In genomic region chr2:69694894-69695849, GRCh38 we compare ENCODE assay signal across 10 cellular contexts. TPM values are rescaled to one million over a fixed set of nuclear protein-coding genes. Genes with fewer than 3 reads are reported as not detected.
DNase-seq lines count a peak whose midpoint lies in the region; ATAC-seq and TF ChIP-seq lines count a peak whose summit lies in the region.
"Had no signal": no experiment of that assay in that cellular context is flagged by ENCODE, and none has a peak within 500 bp of the region (broad histone marks: within the 10 kb centered on the region; RNA-seq: fewer than 3 reads in every experiment).

No MANE protein-coding gene starts in this region.

- H3K4me3 ChIP-seq in HEK293 (ENCODE audit: low read depth, low read length), result no peak overlapping the region

- no peaks in the 10 kb centered on the region for H3K9me3 Mint-ChIP-seq in naive thymus-derived CD8-positive, alpha-beta T cell

- TF ChIP-seq CTCF in HEK293 (tag by site-specific recombination; IDR thresholded peaks at IDR 0.05), result no peak

- no peak overlapping the region for H3K27ac ChIP-seq in HEK293 (ENCODE audit: extremely low read depth, low read depth, low read length)

- no peaks in the 10 kb centered on the region for H3K9me3 ChIP-seq in HEK293 (ENCODE audit: control insufficient read depth, insufficient read depth, low read depth, low read length)

- ATAC-seq in naive thymus-derived CD8-positive, alpha-beta T cell, result no peak

- DNase-seq in AML-193 (lab: John Stamatoyannopoulos, UW) (peak; percentile 2 to 17), amniotic epithelial cell (ENCODE audit: low read depth) (peak; percentile 96), NAMALWA (ENCODE audit: low spot score) (no peak), DMS114 treated with DMSO at 0.1 percent for 48 hours (lab: John Stamatoyannopoulos, UW; ENCODE audit: unreplicated experiment) (no peak), 8988T (no peak)
- no peak for DNase-seq in naive thymus-derived CD8-positive, alpha-beta T cell
- no peak for DNase-seq in stimulated activated CD4-positive, alpha-beta T cell treated with anti-CD3 and anti-CD28 coated beads, Interleukin-4, amount 100 ng/mL, for 1 hour
- DNase-seq: NCI-H1694 treated with DMSO at 0.1 percent for 48 hours, posterior cingulate gyrus had no signal

- peaks cover 7% of the 10 kb centered on the region for H3K4me1 ChIP-seq in HEK293 (ENCODE audit: control insufficient read depth, insufficient read depth, low read length)

- no peaks in the 10 kb centered on the region for H3K36me3 ChIP-seq in HEK293 (ENCODE audit: control insufficient read depth in 2 of 2, insufficient read depth in 1 of 2, low read length in 2 of 2)

- CTCF ChIA-PET in HEK293 (lab: Yijun Ruan, JAX), result interaction anchor here (0.6 kb wide), 1 partner anchor 7 kb away, joined by 3 read pairs; no protein-coding TSS in a partner anchor

- H3K27me3 Mint-ChIP-seq in naive thymus-derived CD8-positive, alpha-beta T cell, result no peaks in the 10 kb centered on the region

- H3K4me1 Mint-ChIP-seq in naive thymus-derived CD8-positive, alpha-beta T cell, result peaks cover 54 to 95% (median 92%) of the 10 kb centered on the region in 4 donors

- peak overlapping the region; percentile 71 to 98 (median 88) for H3K27ac Mint-ChIP-seq in naive thymus-derived CD8-positive, alpha-beta T cell

- H3K36me3 Mint-ChIP-seq in naive thymus-derived CD8-positive, alpha-beta T cell, result no peaks in the 10 kb centered on the region

- peak overlapping the region in 9 of 10 donors; percentile 39 to 72 (median 55) for H3K4me3 Mint-ChIP-seq in naive thymus-derived CD8-positive, alpha-beta T cell

- POLR2A ChIA-PET in HEK293 (lab: Yijun Ruan, JAX), result no interaction called here
- POLR2A ChIA-PET in naive thymus-derived CD8-positive, alpha-beta T cell (lab: Charles Lee), result interaction anchor here (0.6 to 8.6 kb wide), 6 partner anchors 11 to 99 kb away, joined by 3 to 214 read pairs (median 26); partner anchors contain the start of gene AAK1

TF ChIP-seq in HEK293, 187 proteins besides CTCF, POLR2A, EP300 and RAD21:
- TF ChIP-seq ZIC2 (tag by site-specific recombination; IDR thresholded peaks at IDR 0.05), result 0 out of 2 replicates have a peak, but pooled peaks have one; percentile 20
- TF ChIP-seq ZNF629 (tag by site-specific recombination; IDR thresholded peaks at IDR 0.05), result no peak
- TF ChIP-seq ZNF274 (IDR thresholded peaks at IDR 0.05; ENCODE audit: low read length), result no peak
- no peak for TF ChIP-seq ZNF274 (tag by site-specific recombination; IDR thresholded peaks at IDR 0.05; ENCODE audit: borderline replicate concordance)
- TF ChIP-seq RBAK (tag by site-specific recombination; IDR thresholded peaks at IDR 0.05), result no peak
- no peak for TF ChIP-seq MYNN (tag by site-specific recombination; IDR thresholded peaks at IDR 0.05; ENCODE audit: borderline replicate concordance)

RNA-seq across cellular contexts. Expression of gene ANXA4, which starts 46.8 kb away (rescaled TPM):
- total RNA-seq in naive thymus-derived CD8-positive, alpha-beta T cell, result 10 to 100 TPM in 1 of 2 experiments, 1 to 10 TPM in 1; 8.0 to 10.0 TPM
- polyA plus RNA-seq in naive thymus-derived CD8-positive, alpha-beta T cell, result 10 to 100 TPM in 1 of 3 donors, 1 to 10 TPM in 2; 2.9 to 15.8 (median 3.8) TPM

RNA-seq across cellular contexts. Expression of gene AAK1, which starts 51.6 kb away (rescaled TPM):
- total RNA-seq in naive thymus-derived CD8-positive, alpha-beta T cell, result 100 to 1,000 TPM; 216 to 222 TPM
- 100 to 1,000 TPM in 1 of 3 donors, 10 to 100 TPM in 2; 59.8 to 106 (median 97.3) TPM for polyA plus RNA-seq in naive thymus-derived CD8-positive, alpha-beta T cell

Comparison
In these comparisons a context has a peak if more than half of its experiments do, and no peak if none do; other contexts are left out.
1. DNase-seq: peak in AML-193 (2 of 2) and amniotic epithelial cell (single experiment); none in naive thymus-derived CD8-positive, alpha-beta T cell (0 of 10), NAMALWA (single experiment), DMS114 treated with DMSO at 0.1 percent for 48 hours (single experiment), 8988T (single experiment) and stimulated activated CD4-positive, alpha-beta T cell treated with anti-CD3 and anti-CD28 coated beads, Interleukin-4, amount 100 ng/mL, for 1 hour (single experiment).